ENCODE assay signal across 11 cellular contexts in genomic region chr3:147298511-147298982, GRCh38.
DNase-seq lines count a peak whose midpoint lies in the region; ATAC-seq and TF ChIP-seq lines count a peak whose summit lies in the region.
"Had no signal": no experiment of that assay in that cellular context is flagged by ENCODE, and none has a peak within 500 bp of the region (broad histone marks: within the 10 kb centered on the region; RNA-seq: fewer than 3 reads in every experiment).

No MANE protein-coding gene starts in this region.

- TF ChIP-seq EP300 in SK-N-SH (IDR thresholded peaks at IDR 0.05; ENCODE audit: borderline replicate concordance in 1 of 2, low read depth in 1 of 2, low read length in 1 of 2) = peak in 1 of 2 experiments; percentile 49; a peak in 2 of 4 replicates

- peak overlapping the region; percentile 57; the same call in 1 of the 2 replicates for H2AFZ ChIP-seq in SK-N-SH (ENCODE audit: low read depth)

- H3K9me2 ChIP-seq in SK-N-SH = no peaks in the 10 kb centered on the region

- no peaks in the 10 kb centered on the region for H3K9me3 ChIP-seq in SK-N-SH
- H3K9me3 ChIP-seq: BE2C had no signal

- no peaks in the 10 kb centered on the region for H3K27me3 Mint-ChIP-seq in activated CD4-positive, alpha-beta T cell treated with anti-CD3 and anti-CD28 coated beads for 36 hours

- H3K4me1 ChIP-seq in SK-N-SH (ENCODE audit: control insufficient read depth in 1 of 2, insufficient read depth in 2 of 2, low read depth in 1 of 2, low read length in 1 of 2) = peaks cover 0 to 8% of the 10 kb centered on the region in 2 experiments; a peak in 2 of 4 replicates
- H3K4me1 ChIP-seq: BE2C had no signal

- TF ChIP-seq RAD21 in SK-N-SH (IDR thresholded peaks at IDR 0.05; ENCODE audit: low read length) = no peak

- H3K36me3 Mint-ChIP-seq in activated CD4-positive, alpha-beta T cell treated with anti-CD3 and anti-CD28 coated beads for 36 hours (ENCODE audit: low read depth) = no peaks in the 10 kb centered on the region

- peaks cover 2% of the 10 kb centered on the region for H3K9me3 Mint-ChIP-seq in activated CD4-positive, alpha-beta T cell treated with anti-CD3 and anti-CD28 coated beads for 36 hours (ENCODE audit: low read depth)

- no peaks in the 10 kb centered on the region for H3K27me3 ChIP-seq in SK-N-SH (ENCODE audit: insufficient read depth)
- H3K27me3 ChIP-seq: BE2C had no signal

- DNase-seq in NCI-H748 (lab: John Stamatoyannopoulos, UW; ENCODE audit: unreplicated experiment) (peak; percentile 55), NCI-H748 treated with DMSO at 0.1 percent for 48 hours (lab: John Stamatoyannopoulos, UW) (no peak), SK-N-SH (no peak), foreskin melanocyte (peak; percentile 25), skeletal muscle cell (ENCODE audit: low read depth) (peak; percentile 97), NCI-H146 treated with DMSO at 0.1 percent for 48 hours (lab: John Stamatoyannopoulos, UW; ENCODE audit: unreplicated experiment) (no peak)
- no peak for DNase-seq in activated CD4-positive, alpha-beta T cell treated with anti-CD3 and anti-CD28 coated beads for 36 hours
- DNase-seq: activated CD4-positive, CD25-positive, alpha-beta regulatory T cell; BE2C; NCI-H1694 treated with DMSO at 0.1 percent for 48 hours had no signal

- H3K4me3 ChIP-seq in SK-N-SH (ENCODE audit: low read depth in 2 of 2, low read length in 1 of 2) (0 out of 4 replicates have a peak overlapping the region, but pooled peaks of 1 of the 2 experiments have one; percentile 14), skeletal muscle cell (ENCODE audit: low read depth, low read length) (no peak overlapping the region)

- no peaks in the 10 kb centered on the region for H4K20me1 ChIP-seq in SK-N-SH (ENCODE audit: insufficient read depth)

- H3K4me2 ChIP-seq in SK-N-SH = peak overlapping the region; percentile 60; the same call in 1 of the 2 replicates

- no peak overlapping the region for H3K27ac Mint-ChIP-seq in activated CD4-positive, alpha-beta T cell treated with anti-CD3 and anti-CD28 coated beads for 36 hours

- H3F3A ChIP-seq in SK-N-SH (replicated peaks; ENCODE audit: insufficient read depth) = peaks cover 18% of the 10 kb centered on the region

- TF ChIP-seq CTCF in SK-N-SH (IDR thresholded peaks at IDR 0.05) = no peak

- intact Hi-C loops in activated CD4-positive, alpha-beta T cell treated with anti-CD3 and anti-CD28 coated beads for 36 hours (cut with DNase I, micrococcal nuclease) = no loop called here

- H3K4me1 Mint-ChIP-seq in activated CD4-positive, alpha-beta T cell treated with anti-CD3 and anti-CD28 coated beads for 36 hours = no peaks in the 10 kb centered on the region

- peak overlapping the region in 1 of 2 experiments; percentile 91; a peak in 2 of 4 replicates for H3K27ac ChIP-seq in SK-N-SH (ENCODE audit: low read depth in 2 of 2, low read length in 1 of 2)

- ATAC-seq in activated CD4-positive, alpha-beta T cell treated with anti-CD3 and anti-CD28 coated beads for 36 hours = no peak
- no peak for ATAC-seq in HG03565 (IDR thresholded peaks at IDR 0.05; ENCODE audit: unreplicated experiment)

- no peak overlapping the region for H3K4me3 Mint-ChIP-seq in activated CD4-positive, alpha-beta T cell treated with anti-CD3 and anti-CD28 coated beads for 36 hours

- POLR2A ChIA-PET in SK-N-SH (lab: Yijun Ruan, JAX) = no interaction called here
- POLR2A ChIA-PET in activated CD4-positive, alpha-beta T cell treated with anti-CD3 and anti-CD28 coated beads for 36 hours (lab: Charles Lee) = no interaction called here

- no peaks in the 10 kb centered on the region for H3K79me2 ChIP-seq in SK-N-SH (ENCODE audit: insufficient read depth)

- WGBS in SK-N-SH (ENCODE audit: low lambda C conversion rate) = 8% methylated on average over 4 of the region's 4 CpGs

- H3K9ac ChIP-seq in SK-N-SH = peak overlapping the region; percentile 58

- H3K36me3 ChIP-seq in SK-N-SH (replicated peaks in 1 of 2; ENCODE audit: control insufficient read depth in 1 of 2, insufficient read depth in 2 of 2, low read length in 1 of 2) = no peaks in the 10 kb centered on the region
- H3K36me3 ChIP-seq: BE2C had no signal

- CTCF ChIA-PET in SK-N-SH (lab: Yijun Ruan, JAX) = no interaction called here
- CTCF ChIA-PET in activated CD4-positive, alpha-beta T cell treated with anti-CD3 and anti-CD28 coated beads for 36 hours (lab: Charles Lee) = no interaction called here

TF ChIP-seq in SK-N-SH, 30 proteins besides CTCF, POLR2A, EP300 and RAD21:
- TF ChIP-seq FOSL2 (IDR thresholded peaks at IDR 0.05; ENCODE audit: borderline replicate concordance, low read depth) (peak; percentile 54; the same call in 1 of the 2 replicates), JUND (IDR thresholded peaks at IDR 0.05) (peak; percentile 41; the same call in 1 of the 2 replicates), FOXJ3 (CRISPR knock-in tag; IDR thresholded peaks at IDR 0.05) (no peak), NFIC (IDR thresholded peaks at IDR 0.05; ENCODE audit: borderline replicate concordance) (peak; percentile 52)
- TF ChIP-seq, protein P1, sequence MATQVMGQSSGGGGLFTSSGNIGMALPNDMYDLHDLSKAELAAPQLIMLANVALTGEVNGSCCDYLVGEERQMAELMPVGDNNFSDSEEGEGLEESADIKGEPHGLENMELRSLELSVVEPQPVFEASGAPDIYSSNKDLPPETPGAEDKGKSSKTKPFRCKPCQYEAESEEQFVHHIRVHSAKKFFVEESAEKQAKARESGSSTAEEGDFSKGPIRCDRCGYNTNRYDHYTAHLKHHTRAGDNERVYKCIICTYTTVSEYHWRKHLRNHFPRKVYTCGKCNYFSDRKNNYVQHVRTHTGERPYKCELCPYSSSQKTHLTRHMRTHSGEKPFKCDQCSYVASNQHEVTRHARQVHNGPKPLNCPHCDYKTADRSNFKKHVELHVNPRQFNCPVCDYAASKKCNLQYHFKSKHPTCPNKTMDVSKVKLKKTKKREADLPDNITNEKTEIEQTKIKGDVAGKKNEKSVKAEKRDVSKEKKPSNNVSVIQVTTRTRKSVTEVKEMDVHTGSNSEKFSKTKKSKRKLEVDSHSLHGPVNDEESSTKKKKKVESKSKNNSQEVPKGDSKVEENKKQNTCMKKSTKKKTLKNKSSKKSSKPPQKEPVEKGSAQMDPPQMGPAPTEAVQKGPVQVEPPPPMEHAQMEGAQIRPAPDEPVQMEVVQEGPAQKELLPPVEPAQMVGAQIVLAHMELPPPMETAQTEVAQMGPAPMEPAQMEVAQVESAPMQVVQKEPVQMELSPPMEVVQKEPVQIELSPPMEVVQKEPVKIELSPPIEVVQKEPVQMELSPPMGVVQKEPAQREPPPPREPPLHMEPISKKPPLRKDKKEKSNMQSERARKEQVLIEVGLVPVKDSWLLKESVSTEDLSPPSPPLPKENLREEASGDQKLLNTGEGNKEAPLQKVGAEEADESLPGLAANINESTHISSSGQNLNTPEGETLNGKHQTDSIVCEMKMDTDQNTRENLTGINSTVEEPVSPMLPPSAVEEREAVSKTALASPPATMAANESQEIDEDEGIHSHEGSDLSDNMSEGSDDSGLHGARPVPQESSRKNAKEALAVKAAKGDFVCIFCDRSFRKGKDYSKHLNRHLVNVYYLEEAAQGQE (IDR thresholded peaks at IDR 0.05; ENCODE audit: low read depth, low read length) = no peak
- TF ChIP-seq, protein P2, sequence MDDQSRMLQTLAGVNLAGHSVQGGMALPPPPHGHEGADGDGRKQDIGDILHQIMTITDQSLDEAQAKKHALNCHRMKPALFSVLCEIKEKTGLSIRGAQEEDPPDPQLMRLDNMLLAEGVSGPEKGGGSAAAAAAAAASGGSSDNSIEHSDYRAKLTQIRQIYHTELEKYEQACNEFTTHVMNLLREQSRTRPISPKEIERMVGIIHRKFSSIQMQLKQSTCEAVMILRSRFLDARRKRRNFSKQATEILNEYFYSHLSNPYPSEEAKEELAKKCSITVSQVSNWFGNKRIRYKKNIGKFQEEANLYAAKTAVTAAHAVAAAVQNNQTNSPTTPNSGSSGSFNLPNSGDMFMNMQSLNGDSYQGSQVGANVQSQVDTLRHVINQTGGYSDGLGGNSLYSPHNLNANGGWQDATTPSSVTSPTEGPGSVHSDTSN (IDR thresholded peaks at IDR 0.05) = peak; percentile 64

Comparison
In these comparisons a context has a peak if more than half of its experiments do, and no peak if none do; other contexts are left out.
1. DNase-seq: peak in NCI-H748 (single experiment), foreskin melanocyte (single experiment) and skeletal muscle cell (single experiment); none in NCI-H748 treated with DMSO at 0.1 percent for 48 hours (single experiment), SK-N-SH (single experiment), activated CD4-positive, alpha-beta T cell treated with anti-CD3 and anti-CD28 coated beads for 36 hours (single experiment) and NCI-H146 treated with DMSO at 0.1 percent for 48 hours (single experiment).